Comparison of ENCODE assay signal across 18 cellular contexts in the genomic region with DNA sequence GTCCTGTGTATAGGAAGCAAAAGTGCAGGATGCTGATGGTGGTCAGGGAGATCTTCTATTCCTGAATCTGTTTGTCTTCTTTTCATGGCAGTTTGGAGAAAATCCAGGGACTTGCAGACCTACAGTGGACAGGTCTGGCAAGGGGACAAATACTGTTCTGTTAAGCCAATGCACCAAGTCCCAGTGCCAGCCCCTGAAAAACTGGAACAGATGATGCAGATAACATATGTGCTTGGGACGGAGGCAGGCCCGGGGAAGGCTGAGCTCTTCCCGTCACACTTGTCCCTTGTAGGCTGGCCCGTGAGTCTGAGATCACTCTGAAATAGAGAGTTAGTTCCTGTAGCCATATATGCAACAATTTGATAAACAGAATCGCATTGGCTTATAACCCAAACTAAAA.
"Had no signal": no experiment of that assay in that cellular context is flagged by ENCODE, and none has a peak within 500 bp of the region (broad histone marks: within the 10 kb centered on the region; RNA-seq: fewer than 3 reads in every experiment).

No MANE protein-coding gene starts in this region.

- H3K9me3 Mint-ChIP-seq: dendritic cell treated with granulocyte-macrophage colony-stimulating factor and Interleukin-4, amounts not matched to agents 40 ng/mL and 50 ng/mL, for 4 days; mesothelial cell of epicardium had no signal

- H3K4me3 Mint-ChIP-seq: dendritic cell treated with granulocyte-macrophage colony-stimulating factor and Interleukin-4, amounts not matched to agents 40 ng/mL and 50 ng/mL, for 4 days; mesothelial cell of epicardium; naive B cell; naive thymus-derived CD8-positive, alpha-beta T cell had no signal

- H3K36me3 Mint-ChIP-seq: mesothelial cell of epicardium; naive B cell; naive thymus-derived CD8-positive, alpha-beta T cell had no signal

- DNase-seq: colonic mucosa; cortex of kidney; effector CD4-positive, alpha-beta T cell; effector memory CD4-positive, alpha-beta T cell; foreskin keratinocyte; head of caudate nucleus; heart right ventricle; hypothalamus; left cardiac atrium; left lung; left ventricle myocardium superior; lower lobe of right lung; mesenchymal stem cell; mucosa of descending colon; naive B cell; naive thymus-derived CD8-positive, alpha-beta T cell had no signal

- H3K4me1 Mint-ChIP-seq: mesothelial cell of epicardium; naive thymus-derived CD8-positive, alpha-beta T cell had no signal

- H3K27ac Mint-ChIP-seq: dendritic cell treated with granulocyte-macrophage colony-stimulating factor and Interleukin-4, amounts not matched to agents 40 ng/mL and 50 ng/mL, for 4 days; mesothelial cell of epicardium; naive B cell; naive thymus-derived CD8-positive, alpha-beta T cell had no signal

- H3K27me3 Mint-ChIP-seq: dendritic cell treated with granulocyte-macrophage colony-stimulating factor and Interleukin-4, amounts not matched to agents 40 ng/mL and 50 ng/mL, for 4 days; naive B cell; naive thymus-derived CD8-positive, alpha-beta T cell had no signal
